Comparison of ENCODE assay signal across 19 cellular contexts in genomic region chr15:52799145-52799811, GRCh38. TPM values are rescaled to one million over a fixed set of nuclear protein-coding genes. Genes with fewer than 3 reads are reported as not detected.
DNase-seq lines count a peak whose midpoint lies in the region; ATAC-seq and TF ChIP-seq lines count a peak whose summit lies in the region.
"Had no signal": no experiment of that assay in that cellular context is flagged by ENCODE, and none has a peak within 500 bp of the region (broad histone marks: within the 10 kb centered on the region; RNA-seq: fewer than 3 reads in every experiment).

No MANE protein-coding gene starts in this region.

- H3K9me3 ChIP-seq in HUES64 (ENCODE audit: insufficient read depth, low read depth, low read length) (no peaks in the 10 kb centered on the region), iPS-18c (ENCODE audit: control insufficient read depth, insufficient read depth, low read length) (no peaks in the 10 kb centered on the region), neuronal stem cell (replicated peaks in 1 of 2; ENCODE audit: control insufficient read depth in 2 of 2, insufficient read depth in 1 of 2, low read depth in 1 of 2, low read length in 2 of 2) (peaks cover 8 to 11% of the 10 kb centered on the region in 2 donors)

- no peak overlapping the region for H3K4me2 ChIP-seq in neuronal stem cell (ENCODE audit: insufficient read depth, low read length, poor library complexity, severe bottlenecking)

- H2BK5ac ChIP-seq in neuronal stem cell (ENCODE audit: low read length): no peak overlapping the region

- peak overlapping the region; percentile 33; the same call in 1 of the 2 replicates for H3K4me3 ChIP-seq in HUES64 (ENCODE audit: low read length)
- H3K4me3 ChIP-seq in iPS-18c (ENCODE audit: insufficient read depth, low read depth, low read length): peak overlapping the region; percentile 28; the same call in 1 of the 2 replicates
- H3K4me3 ChIP-seq in neuronal stem cell (ENCODE audit: low read length in 2 of 2): no peak overlapping the region

- no peak overlapping the region for H3K18ac ChIP-seq in neuronal stem cell (ENCODE audit: low read length)

- WGBS in HUES64: 52% methylated on average over 8 of the region's 9 CpGs
- no CpG with 5 or more reads among the region's 9 CpGs for WGBS in neuronal stem cell (ENCODE audit: extremely low coverage in 2 of 2, insufficient read length in 2 of 2, insufficient replicate concordance in 1 of 2), 2 donors

- no peaks in the 10 kb centered on the region; the same call in 1 of the 2 replicates for H3K36me3 ChIP-seq in HUES64 (ENCODE audit: insufficient read depth, low read length)
- H3K36me3 ChIP-seq in neuronal stem cell (replicated peaks in 1 of 2; ENCODE audit: control insufficient read depth in 2 of 2, insufficient read depth in 2 of 2, low read length in 2 of 2): no peaks in the 10 kb centered on the region

- H3K9ac ChIP-seq in HUES64 (ENCODE audit: low read depth, low read length) (no peak overlapping the region), neuronal stem cell (ENCODE audit: low read depth, low read length, poor library complexity) (no peak overlapping the region)

- H2BK12ac ChIP-seq in neuronal stem cell (ENCODE audit: low read length): no peak overlapping the region

- no peak overlapping the region for H2BK120ac ChIP-seq in neuronal stem cell (ENCODE audit: low read depth, low read length)

- no peak overlapping the region for H4K8ac ChIP-seq in neuronal stem cell (ENCODE audit: low read depth, low read length)

- H3K9me3 Mint-ChIP-seq in T-helper 1 cell treated with Interleukin-12 subunit alpha and Interleukin-12 subunit beta and Interleukin-4 antibody, amounts not matched to agents 30 μg/mL and 1 μg/mL, for 36 hours: no peaks in the 10 kb centered on the region
- H3K9me3 Mint-ChIP-seq in progenitor cell of endocrine pancreas (ENCODE audit: low read depth): peaks cover 6% of the 10 kb centered on the region
- peaks cover 0 to 5% of the 10 kb centered on the region in 2 donors for H3K9me3 Mint-ChIP-seq in stimulated activated naive CD8-positive, alpha-beta T cell treated with anti-CD3 and anti-CD28 coated beads, Interleukin-15, amount 100 ng/mL, for 72 hours

- peaks cover 72% of the 10 kb centered on the region for H3K4me1 ChIP-seq in HUES64 (ENCODE audit: insufficient read depth, low read length)
- peaks cover 5% of the 10 kb centered on the region in 2 donors for H3K4me1 ChIP-seq in neuronal stem cell (ENCODE audit: control insufficient read depth in 2 of 2, insufficient read depth in 1 of 2, low read depth in 1 of 2, low read length in 2 of 2)

- H3K14ac ChIP-seq in neuronal stem cell (ENCODE audit: low read length): no peak overlapping the region

- H2BK15ac ChIP-seq in neuronal stem cell (ENCODE audit: low read length): no peak overlapping the region

- peaks cover 1% of the 10 kb centered on the region for H3K36me3 Mint-ChIP-seq in T-helper 1 cell treated with Interleukin-12 subunit alpha and Interleukin-12 subunit beta and Interleukin-4 antibody, amounts not matched to agents 30 μg/mL and 1 μg/mL, for 36 hours (ENCODE audit: low read depth)
- peaks cover 17% of the 10 kb centered on the region for H3K36me3 Mint-ChIP-seq in progenitor cell of endocrine pancreas (ENCODE audit: insufficient read depth)

- H3K23ac ChIP-seq in neuronal stem cell (ENCODE audit: low read depth, low read length, poor library complexity): no peak overlapping the region

- H3K27ac Mint-ChIP-seq in T-helper 1 cell treated with Interleukin-12 subunit alpha and Interleukin-12 subunit beta and Interleukin-4 antibody, amounts not matched to agents 30 μg/mL and 1 μg/mL, for 36 hours: peak overlapping the region; percentile 13
- peak overlapping the region; percentile 64 for H3K27ac Mint-ChIP-seq in progenitor cell of endocrine pancreas
- H3K27ac Mint-ChIP-seq in stimulated activated naive CD8-positive, alpha-beta T cell treated with anti-CD3 and anti-CD28 coated beads, Interleukin-15, amount 100 ng/mL, for 72 hours: no peak overlapping the region

- H3K27me3 Mint-ChIP-seq in T-helper 1 cell treated with Interleukin-12 subunit alpha and Interleukin-12 subunit beta and Interleukin-4 antibody, amounts not matched to agents 30 μg/mL and 1 μg/mL, for 36 hours (ENCODE audit: low read depth): peaks cover 93% of the 10 kb centered on the region
- H3K27me3 Mint-ChIP-seq in progenitor cell of endocrine pancreas: no peaks in the 10 kb centered on the region
- H3K27me3 Mint-ChIP-seq in stimulated activated naive CD8-positive, alpha-beta T cell treated with anti-CD3 and anti-CD28 coated beads, Interleukin-15, amount 100 ng/mL, for 72 hours: peaks cover 100% of the 10 kb centered on the region

- TF ChIP-seq CTCF in progenitor cell of endocrine pancreas (IDR thresholded peaks at IDR 0.05; ENCODE audit: unreplicated experiment): no peak

- H3K27me3 ChIP-seq in HUES64 (ENCODE audit: insufficient read depth, low read length) (peaks cover 100% of the 10 kb centered on the region), neuronal stem cell (ENCODE audit: control insufficient read depth in 3 of 3, insufficient read depth in 3 of 3, low read depth in 1 of 3, low read length in 3 of 3) (peaks cover 50 to 100% (median 100%) of the 10 kb centered on the region in 3 experiments)

- no peak overlapping the region for H3K27ac ChIP-seq in HUES64 (ENCODE audit: low read depth, low read length)
- H3K27ac ChIP-seq in neuronal stem cell (replicated peaks; ENCODE audit: low read length): no peak overlapping the region

- no peak overlapping the region for H3K4me3 Mint-ChIP-seq in T-helper 1 cell treated with Interleukin-12 subunit alpha and Interleukin-12 subunit beta and Interleukin-4 antibody, amounts not matched to agents 30 μg/mL and 1 μg/mL, for 36 hours
- no peak overlapping the region for H3K4me3 Mint-ChIP-seq in progenitor cell of endocrine pancreas (ENCODE audit: low read depth)
- H3K4me3 Mint-ChIP-seq in stimulated activated naive CD8-positive, alpha-beta T cell treated with anti-CD3 and anti-CD28 coated beads, Interleukin-15, amount 100 ng/mL, for 72 hours: peak overlapping the region in 1 of 2 donors; percentile 2

- H3K4me1 Mint-ChIP-seq in T-helper 1 cell treated with Interleukin-12 subunit alpha and Interleukin-12 subunit beta and Interleukin-4 antibody, amounts not matched to agents 30 μg/mL and 1 μg/mL, for 36 hours (ENCODE audit: low read depth): peaks cover 7% of the 10 kb centered on the region
- H3K4me1 Mint-ChIP-seq in progenitor cell of endocrine pancreas (ENCODE audit: low read depth): peaks cover 50% of the 10 kb centered on the region
- peaks cover 70% of the 10 kb centered on the region for H3K4me1 Mint-ChIP-seq in stimulated activated naive CD8-positive, alpha-beta T cell treated with anti-CD3 and anti-CD28 coated beads, Interleukin-15, amount 100 ng/mL, for 72 hours

- no peak overlapping the region for H4K91ac ChIP-seq in neuronal stem cell (ENCODE audit: low read depth, low read length, poor library complexity)

- no peak for ATAC-seq in stimulated activated naive CD8-positive, alpha-beta T cell treated with anti-CD3 and anti-CD28 coated beads, Interleukin-15, amount 100 ng/mL, for 72 hours
- ATAC-seq: Panc1, Right ventricle myocardium inferior had no signal

- H2AK5ac ChIP-seq in neuronal stem cell (ENCODE audit: low read depth, low read length): no peak overlapping the region

- H3K4ac ChIP-seq in neuronal stem cell (ENCODE audit: low read length): no peak overlapping the region

- no peak for DNase-seq in T-helper 1 cell
- no peak for DNase-seq in progenitor cell of endocrine pancreas (ENCODE audit: low spot score, unreplicated experiment)
- no peak for DNase-seq in effector CD8-positive, alpha-beta T cell (lab: John Stamatoyannopoulos, UW)
- DNase-seq in neuronal stem cell (ENCODE audit: low spot score): no peak
- no peak for DNase-seq in stimulated activated naive CD8-positive, alpha-beta T cell treated with anti-CD3 and anti-CD28 coated beads, Interleukin-15, amount 100 ng/mL, for 72 hours
- DNase-seq: 8988T, C1 segment of cervical spinal cord, COR-L47, DMS153, EL, NCI-H1417 treated with DMSO at 0.1 percent for 48 hours, NCI-H2029 treated with DMSO at 0.1 percent for 48 hours, NCI-H510A treated with DMSO at 0.1 percent for 48 hours had no signal

- H3K79me1 ChIP-seq in neuronal stem cell (ENCODE audit: low read depth, low read length): no peaks in the 10 kb centered on the region

- H2AFZ ChIP-seq in neuronal stem cell (ENCODE audit: low read length): no peak overlapping the region

RNA-seq across cellular contexts. Expression of gene ONECUT1, which starts 9.1 kb away (rescaled TPM):
- 2.1 TPM for polyA plus RNA-seq in HUES64 (2013, experiment 1 of 2)
- 5.1 TPM for polyA plus RNA-seq in HUES64 (2013, experiment 2 of 2)
- 304 and 341 TPM in 2 replicates for total RNA-seq in progenitor cell of endocrine pancreas
- polyA plus RNA-seq in neuronal stem cell (2013, experiment 1 of 2): 0.24 TPM
- polyA plus RNA-seq in neuronal stem cell (2013, experiment 2 of 2): 0.24 TPM
- total RNA-seq: LHCN-M2, Right ventricle myocardium inferior had no signal

Comparison
In these comparisons a context has a peak if more than half of its experiments do, and no peak if none do; other contexts are left out.
1. H3K27ac Mint-ChIP-seq: peak in T-helper 1 cell treated with Interleukin-12 subunit alpha and Interleukin-12 subunit beta and Interleukin-4 antibody, amounts not matched to agents 30 μg/mL and 1 μg/mL, for 36 hours (single experiment) and progenitor cell of endocrine pancreas (single experiment); none in stimulated activated naive CD8-positive, alpha-beta T cell treated with anti-CD3 and anti-CD28 coated beads, Interleukin-15, amount 100 ng/mL, for 72 hours (0 of 2).
2. H3K4me3 ChIP-seq: peak in HUES64 (single experiment) and iPS-18c (single experiment); none in neuronal stem cell (0 of 2).